In the genomic region with DNA sequence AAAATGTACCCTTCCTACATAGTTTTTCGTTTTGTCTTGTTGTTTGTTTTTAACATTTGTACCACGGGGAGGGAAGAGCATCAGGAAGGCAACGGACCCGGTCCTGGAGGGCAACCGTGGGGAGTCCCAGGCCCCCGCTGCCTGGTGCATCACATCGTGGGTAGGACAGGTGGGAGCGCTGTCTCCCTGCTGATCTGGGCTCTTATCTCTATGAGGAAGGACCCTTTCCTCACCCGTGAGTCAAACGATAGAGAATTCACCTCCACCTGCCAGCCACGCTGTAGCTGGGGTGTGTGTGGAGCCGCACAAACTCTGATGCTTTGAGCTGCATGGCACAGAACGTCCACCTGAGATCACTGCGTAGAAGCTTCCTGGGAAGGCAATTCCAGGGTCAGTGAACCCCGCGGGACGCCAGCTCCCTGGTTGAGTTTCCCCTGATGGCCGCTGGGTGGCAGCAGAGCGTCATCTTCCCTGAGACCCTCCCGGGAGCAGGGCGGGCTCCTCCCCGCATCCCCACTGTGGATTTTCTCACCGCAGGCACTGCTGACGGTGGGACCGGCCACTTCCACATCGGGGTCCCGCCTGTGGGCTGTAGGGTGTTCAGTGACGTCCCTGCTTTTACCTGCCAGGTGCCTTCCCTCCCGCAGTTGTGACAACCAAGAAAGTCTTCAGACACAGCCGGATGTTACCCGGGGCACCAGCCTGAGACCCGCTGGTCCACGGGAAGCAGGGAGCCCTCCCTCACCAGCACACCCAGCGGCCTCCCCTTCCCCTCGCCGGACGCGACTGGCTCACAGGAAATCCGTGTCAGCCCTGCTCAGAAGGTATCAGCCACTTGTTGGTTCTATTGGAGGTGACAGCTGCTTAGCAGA, we compare ENCODE assay signal across 8 cellular contexts. TPM values are rescaled to one million over a fixed set of nuclear protein-coding genes. Genes with fewer than 3 reads are reported as not detected.
DNase-seq lines count a peak whose midpoint lies in the region; TF ChIP-seq lines count a peak whose summit lies in the region.

No MANE protein-coding gene starts in this region.

- H3K27me3 ChIP-seq in A673 (replicated peaks; ENCODE audit: insufficient read depth, low read depth, low read length, poor library complexity): peaks cover 17% of the 10 kb centered on the region
- peaks cover 39% of the 10 kb centered on the region for H3K27me3 ChIP-seq in WERI-Rb-1 (ENCODE audit: insufficient read depth, low read depth, severe bottlenecking)
- no peaks in the 10 kb centered on the region for H3K27me3 ChIP-seq in kidney epithelial cell (ENCODE audit: control insufficient read depth, insufficient read depth, low read length)

- H3K27ac ChIP-seq in A673 (ENCODE audit: low read depth, low read length, poor library complexity, severe bottlenecking): no peak overlapping the region
- no peak overlapping the region for H3K27ac ChIP-seq in WERI-Rb-1

- no peaks in the 10 kb centered on the region for H3K4me1 ChIP-seq in A673 (ENCODE audit: insufficient read depth, low read length, poor library complexity, severe bottlenecking)

- no peak overlapping the region for H3K4me3 ChIP-seq in A673 (ENCODE audit: low read depth, low read length, poor library complexity, severe bottlenecking)
- peak overlapping the region; percentile 28 for H3K4me3 ChIP-seq in WERI-Rb-1 (ENCODE audit: low read depth, low read length)
- H3K4me3 ChIP-seq in kidney epithelial cell (ENCODE audit: low read depth, low read length): no peak overlapping the region

- H3K9me3 ChIP-seq in A673 (ENCODE audit: low read depth, low read length, poor library complexity, severe bottlenecking): no peaks in the 10 kb centered on the region
- no peaks in the 10 kb centered on the region for H3K9me3 ChIP-seq in WERI-Rb-1 (ENCODE audit: severe bottlenecking)

- TF ChIP-seq CTCF in A673 (conservative IDR thresholded peaks at IDR 0.05; ENCODE audit: low read depth, low read length): peak; percentile 91
- TF ChIP-seq CTCF in GM13976 (IDR thresholded peaks at IDR 0.05; ENCODE audit: borderline replicate concordance, control extremely low read depth, extremely low read depth, insufficient read depth, missing control alignments): peak; percentile 91
- TF ChIP-seq CTCF in WERI-Rb-1 (IDR thresholded peaks at IDR 0.05; ENCODE audit: low read depth, low read length): peak; percentile 89
- TF ChIP-seq CTCF in kidney epithelial cell (IDR thresholded peaks at IDR 0.05; ENCODE audit: insufficient read depth, low read length, poor library complexity, severe bottlenecking): peak; percentile 81

- CTCF ChIA-PET in A673 (lab: Charles Lee): interaction anchor here (0.6 to 2.2 kb wide), 12 partner anchors 10 to 1033 kb away, joined by 3 to 31 read pairs (median 4); no protein-coding TSS in a partner anchor

- intact Hi-C loops in A673 (cut with micrococcal nuclease; ENCODE audit: unreplicated experiment): loop anchor here (2.0 kb wide), 2 partner anchors 186 to 266 kb away; no protein-coding TSS in a partner anchor

- BruUV-seq in A673 (replicated peaks; lab: Mats Ljungman, UMichigan): no TSS peak

- DNase-seq in A673 (ENCODE audit: low spot score) (peak; percentile 71), GM13976 (ENCODE audit: low spot score) (peak; percentile 87), NCI-H1105 treated with DMSO at 0.1 percent for 48 hours (lab: John Stamatoyannopoulos, UW) (peak; percentile 78), WERI-Rb-1 (peak; percentile 80), T47D (ENCODE audit: low read depth in 1 of 2, low spot score in 1 of 2) (peak; percentile 38 to 52), kidney epithelial cell (ENCODE audit: low read depth) (no peak), dedifferentiated amniotic fluid mesenchymal stem cell (ENCODE audit: extremely low spot score) (no peak)
- DNase-seq in stimulated activated CD4-positive, alpha-beta T cell treated with anti-CD3 and anti-CD28 coated beads, Interleukin-1b, Interleukin-23, amount 100 ng/mL, for 48 hours: peak; percentile 56

- in situ Hi-C loops in GM13976 (cut with MboI; ENCODE audit: low sequenced_read_pairs, unreplicated experiment): loop anchor here (10.0 kb wide), 1 partner anchor 278 kb away; no protein-coding TSS in a partner anchor
- in situ Hi-C loops in T47D (cut with HindIII; ENCODE audit: low pct_unique_long_range_greater_than_20kb, low sequenced_read_pairs): no loop called here

- POLR2A ChIA-PET in A673 (lab: Charles Lee; ENCODE audit: low non-redundant PET): no interaction called here

- H3K36me3 ChIP-seq in A673 (ENCODE audit: insufficient read depth, low read length, poor library complexity, severe bottlenecking): no peaks in the 10 kb centered on the region
- no peaks in the 10 kb centered on the region for H3K36me3 ChIP-seq in WERI-Rb-1
- H3K36me3 ChIP-seq in kidney epithelial cell (ENCODE audit: control insufficient read depth, insufficient read depth, low read length): no peaks in the 10 kb centered on the region

RNA-seq across cellular contexts. Expression of gene ZNF787, which starts 54.7 kb away (rescaled TPM):
- total RNA-seq in A673 (2021): 48.6 and 51.0 TPM in 2 replicates
- total RNA-seq in kidney epithelial cell: 26.6 and 38.3 TPM in 2 replicates

Comparison
In these comparisons a context has a peak if more than half of its experiments do, and no peak if none do; other contexts are left out.
1. DNase-seq: peak in A673 (single experiment), GM13976 (single experiment), NCI-H1105 treated with DMSO at 0.1 percent for 48 hours (single experiment), WERI-Rb-1 (single experiment), T47D (2 of 2) and stimulated activated CD4-positive, alpha-beta T cell treated with anti-CD3 and anti-CD28 coated beads, Interleukin-1b, Interleukin-23, amount 100 ng/mL, for 48 hours (single experiment); none in kidney epithelial cell (single experiment) and dedifferentiated amniotic fluid mesenchymal stem cell (single experiment).
2. Peak in every context shown above with its lines, with median percentiles within 50 percentile points of each other: CTCF ChIP-seq.